In the genomic region with DNA sequence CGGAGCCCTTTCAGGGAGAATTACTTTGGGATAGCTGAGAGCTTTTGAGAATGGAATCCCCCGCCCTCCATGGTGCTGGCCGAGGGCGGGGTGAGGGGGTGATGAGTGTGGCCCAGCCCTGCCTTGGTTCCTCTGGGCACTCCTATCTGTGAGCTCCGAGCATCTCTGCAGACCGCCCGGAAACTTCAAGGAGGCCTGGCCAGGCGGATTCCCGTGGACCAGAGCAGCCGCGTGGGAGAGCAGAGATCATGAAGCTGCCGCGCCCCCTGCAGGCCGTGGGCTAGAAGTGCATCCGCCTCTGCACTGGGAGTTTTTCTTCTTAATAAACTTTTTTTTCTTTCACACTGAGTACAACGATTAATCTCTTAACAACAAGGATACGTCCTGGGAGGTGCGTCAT, we compare ENCODE assay signal across 7 cellular contexts.
DNase-seq lines count a peak whose midpoint lies in the region; ATAC-seq and TF ChIP-seq lines count a peak whose summit lies in the region.

No MANE protein-coding gene starts in this region.

- intact Hi-C loops in upper lobe of right lung (cut with DNase I) = no loop called here

- in situ Hi-C loops in GM13977 (cut with MboI; ENCODE audit: low pct_unique_long_range_greater_than_20kb, low sequenced_read_pairs, unreplicated experiment) = no loop called here

- peak; percentile 59 for TF ChIP-seq CTCF in GM13977 (IDR thresholded peaks at IDR 0.05; ENCODE audit: extremely low read depth, insufficient read depth, missing control alignments)
- TF ChIP-seq CTCF in upper lobe of right lung (IDR thresholded peaks at IDR 0.05) = peak; percentile 56

- no peak overlapping the region for H3K4me3 ChIP-seq in upper lobe of right lung

- peak; percentile 55 for ATAC-seq in upper lobe of right lung

- no peaks in the 10 kb centered on the region for H3K9me3 ChIP-seq in upper lobe of right lung

- DNase-seq in DMS114 treated with DMSO at 0.1 percent for 48 hours (lab: John Stamatoyannopoulos, UW; ENCODE audit: unreplicated experiment) (peak; percentile 28), GM13977 (ENCODE audit: low spot score) (no peak), SW480 (ENCODE audit: low spot score) (peak; percentile 27), iPS DF 19.7 (ENCODE audit: low read depth, low spot score) (peak; percentile 12), upper lobe of right lung (peak; percentile 69), NCI-H1105 treated with DMSO at 0.1 percent for 48 hours (lab: John Stamatoyannopoulos, UW) (no peak), NCI-H1436 treated with DMSO at 0.1 percent for 48 hours (lab: John Stamatoyannopoulos, UW) (no peak)

- H3K36me3 ChIP-seq in upper lobe of right lung = no peaks in the 10 kb centered on the region

- H3K4me1 ChIP-seq in upper lobe of right lung = no peaks in the 10 kb centered on the region

- H3K27me3 ChIP-seq in upper lobe of right lung = no peaks in the 10 kb centered on the region

- H3K27ac ChIP-seq in upper lobe of right lung = no peak overlapping the region

Comparison
In these comparisons a context has a peak if more than half of its experiments do, and no peak if none do; other contexts are left out.
1. DNase-seq: peak in DMS114 treated with DMSO at 0.1 percent for 48 hours (single experiment), SW480 (single experiment), iPS DF 19.7 (single experiment) and upper lobe of right lung (single experiment); none in GM13977 (single experiment), NCI-H1105 treated with DMSO at 0.1 percent for 48 hours (single experiment) and NCI-H1436 treated with DMSO at 0.1 percent for 48 hours (single experiment).